In the genomic region with DNA sequence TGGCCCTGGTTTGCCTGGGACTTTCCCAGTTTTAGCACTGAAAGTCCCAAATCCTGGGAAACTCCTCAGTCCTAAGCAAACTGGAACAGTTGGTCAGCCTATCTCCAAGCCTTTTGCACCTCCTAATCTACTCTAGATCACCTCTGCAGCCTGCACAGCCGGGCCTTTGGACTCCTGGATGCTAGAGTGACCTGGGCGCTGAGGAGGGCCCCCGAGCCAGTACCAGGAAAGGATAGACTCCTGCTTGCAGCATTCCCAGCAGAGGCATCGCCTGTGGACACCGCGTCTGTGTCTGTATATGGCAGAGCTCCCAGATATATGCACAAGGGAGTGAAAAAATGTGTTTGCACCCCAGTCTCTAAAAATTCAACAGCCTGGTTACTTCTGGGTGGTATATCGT, we compare ENCODE assay signal across 10 cellular contexts. TPM values are rescaled to one million over a fixed set of nuclear protein-coding genes. Genes with fewer than 3 reads are reported as not detected.
DNase-seq lines count a peak whose midpoint lies in the region; ATAC-seq and TF ChIP-seq lines count a peak whose summit lies in the region.
"Had no signal": no experiment of that assay in that cellular context is flagged by ENCODE, and none has a peak within 500 bp of the region (broad histone marks: within the 10 kb centered on the region; RNA-seq: fewer than 3 reads in every experiment).

No MANE protein-coding gene starts in this region.

- peaks cover 80% of the 10 kb centered on the region for H3K36me3 Mint-ChIP-seq in CD4-positive, alpha-beta T cell (ENCODE audit: low read depth)
- H3K36me3 Mint-ChIP-seq in activated CD8-positive, alpha-beta T cell treated with anti-CD3 and anti-CD28 coated beads, Interleukin-2, amount 10 ng/mL, durations not matched to agents 7 days and 5 days (ENCODE audit: low read depth) = peaks cover 44% of the 10 kb centered on the region

- POLR2A ChIA-PET in CD4-positive, alpha-beta T cell (lab: Charles Lee) = interaction anchor here (1.1 to 25.5 kb wide), 9 partner anchors 12 to 76 kb away, joined by 3 to 1045 read pairs (median 188); partner anchors contain the start of gene IRF1
- POLR2A ChIA-PET in activated CD8-positive, alpha-beta T cell treated with anti-CD3 and anti-CD28 coated beads, Interleukin-2, amount 10 ng/mL, durations not matched to agents 7 days and 5 days (lab: Charles Lee) = interaction anchor here (0.7 to 22.6 kb wide), 7 partner anchors 6 to 67 kb away, joined by 3 to 720 read pairs (median 76); partner anchors contain the start of gene IRF1

- H3K4me1 Mint-ChIP-seq in CD4-positive, alpha-beta T cell (ENCODE audit: low read depth) = peaks cover 95% of the 10 kb centered on the region
- peaks cover 89% of the 10 kb centered on the region for H3K4me1 Mint-ChIP-seq in activated CD8-positive, alpha-beta T cell treated with anti-CD3 and anti-CD28 coated beads, Interleukin-2, amount 10 ng/mL, durations not matched to agents 7 days and 5 days (ENCODE audit: low read depth)

- no peak for TF ChIP-seq CTCF in CD4-positive, alpha-beta T cell (IDR thresholded peaks at IDR 0.05)
- TF ChIP-seq CTCF in left ventricle myocardium inferior (IDR thresholded peaks at IDR 0.05; ENCODE audit: borderline replicate concordance) (no peak), neutrophil (IDR thresholded peaks at IDR 0.05) (no peak)

- H3K9me3 ChIP-seq in CD4-positive, alpha-beta T cell (ENCODE audit: control insufficient read depth, low read length) = no peaks in the 10 kb centered on the region
- no peaks in the 10 kb centered on the region for H3K9me3 ChIP-seq in left ventricle myocardium inferior (replicated peaks)
- no peaks in the 10 kb centered on the region for H3K9me3 ChIP-seq in neutrophil

- no peak overlapping the region for H3K4me3 ChIP-seq in left ventricle myocardium inferior
- peak overlapping the region in 1 of 2 experiments; percentile 19 for H3K4me3 ChIP-seq in neutrophil (ENCODE audit: low read depth in 1 of 2, low read length in 1 of 2)

- peak in 1 of 10 experiments; percentile 31 for DNase-seq in CD4-positive, alpha-beta T cell
- DNase-seq in activated CD8-positive, alpha-beta T cell treated with anti-CD3 and anti-CD28 coated beads, Interleukin-2, amount 10 ng/mL, durations not matched to agents 7 days and 5 days = no peak
- DNase-seq in left ventricle myocardium inferior (no peak), NCI-H510A (lab: John Stamatoyannopoulos, UW) (no peak), NCI-H2081 treated with DMSO at 0.1 percent for 48 hours (lab: John Stamatoyannopoulos, UW) (no peak)
- DNase-seq: cortex of kidney, NCI-H2171 treated with DMSO at 0.1 percent for 48 hours had no signal

- H3K36me3 ChIP-seq in left ventricle myocardium inferior = no peaks in the 10 kb centered on the region
- peaks cover 62% of the 10 kb centered on the region for H3K36me3 ChIP-seq in neutrophil

- CTCF ChIA-PET in CD4-positive, alpha-beta T cell (lab: Charles Lee) = interaction anchor here (2.2 kb wide), 1 partner anchor 14 kb away, joined by 9 read pairs; the partner anchor contains the start of gene IRF1
- CTCF ChIA-PET in activated CD8-positive, alpha-beta T cell treated with anti-CD3 and anti-CD28 coated beads, Interleukin-2, amount 10 ng/mL, durations not matched to agents 7 days and 5 days (lab: Charles Lee) = interaction anchor here (0.8 to 2.4 kb wide), 5 partner anchors 9 to 64 kb away, joined by 3 to 10 read pairs (median 3); no protein-coding TSS in a partner anchor

- H3K27me3 ChIP-seq in CD4-positive, alpha-beta T cell (ENCODE audit: control insufficient read depth, insufficient read depth, low read length) = no peaks in the 10 kb centered on the region
- H3K27me3 ChIP-seq in left ventricle myocardium inferior (ENCODE audit: low read depth) = no peaks in the 10 kb centered on the region
- H3K27me3 ChIP-seq in neutrophil = no peaks in the 10 kb centered on the region

- no peak for ATAC-seq in CD4-positive, alpha-beta T cell (ENCODE audit: poor library complexity)
- no peak for ATAC-seq in activated CD8-positive, alpha-beta T cell treated with anti-CD3 and anti-CD28 coated beads, Interleukin-2, amount 10 ng/mL, durations not matched to agents 7 days and 5 days
- ATAC-seq in GM21381 (IDR thresholded peaks at IDR 0.05; ENCODE audit: unreplicated experiment) (no peak), GM18870 (IDR thresholded peaks at IDR 0.05; ENCODE audit: unreplicated experiment) (no peak)

- peaks cover 20% of the 10 kb centered on the region for H3K27me3 Mint-ChIP-seq in CD4-positive, alpha-beta T cell
- H3K27me3 Mint-ChIP-seq in activated CD8-positive, alpha-beta T cell treated with anti-CD3 and anti-CD28 coated beads, Interleukin-2, amount 10 ng/mL, durations not matched to agents 7 days and 5 days (ENCODE audit: low read depth) = no peaks in the 10 kb centered on the region

- H3K9me3 Mint-ChIP-seq in CD4-positive, alpha-beta T cell = no peaks in the 10 kb centered on the region
- H3K9me3 Mint-ChIP-seq in activated CD8-positive, alpha-beta T cell treated with anti-CD3 and anti-CD28 coated beads, Interleukin-2, amount 10 ng/mL, durations not matched to agents 7 days and 5 days (ENCODE audit: insufficient read depth) = no peaks in the 10 kb centered on the region

- H3K4me1 ChIP-seq in left ventricle myocardium inferior = peaks cover 91% of the 10 kb centered on the region
- H3K4me1 ChIP-seq in neutrophil (ENCODE audit: control insufficient read depth in 1 of 2, insufficient read depth in 1 of 2, low read depth in 1 of 2, low read length in 1 of 2) = peaks cover 28 to 74% of the 10 kb centered on the region in 2 experiments

- intact Hi-C loops in CD4-positive, alpha-beta T cell (cut with DNase I, micrococcal nuclease) = no loop called here
- intact Hi-C loops in left ventricle myocardium inferior (cut with micrococcal nuclease) = no loop called here

- H3K4me3 Mint-ChIP-seq in CD4-positive, alpha-beta T cell = peak overlapping the region; percentile 52
- H3K4me3 Mint-ChIP-seq in activated CD8-positive, alpha-beta T cell treated with anti-CD3 and anti-CD28 coated beads, Interleukin-2, amount 10 ng/mL, durations not matched to agents 7 days and 5 days = no peak overlapping the region

- H3K27ac Mint-ChIP-seq in CD4-positive, alpha-beta T cell = peak overlapping the region; percentile 97
- peak overlapping the region; percentile 94 for H3K27ac Mint-ChIP-seq in activated CD8-positive, alpha-beta T cell treated with anti-CD3 and anti-CD28 coated beads, Interleukin-2, amount 10 ng/mL, durations not matched to agents 7 days and 5 days

- H3K27ac ChIP-seq in CD4-positive, alpha-beta T cell (ENCODE audit: low read depth, low read length) = peak overlapping the region; percentile 48
- H3K27ac ChIP-seq in left ventricle myocardium inferior (replicated peaks) (peak overlapping the region; percentile 89), neutrophil (peak overlapping the region; percentile 61)

RNA-seq across cellular contexts. Expression of gene IRF1, which starts 15.0 kb away (rescaled TPM):
- 1,000 to 10,000 TPM; 1,212 to 1,234 TPM for total RNA-seq in CD4-positive, alpha-beta T cell
- 100 to 1,000 TPM; 221 to 228 TPM for total RNA-seq in activated CD8-positive, alpha-beta T cell treated with anti-CD3 and anti-CD28 coated beads, Interleukin-2, amount 10 ng/mL, durations not matched to agents 7 days and 5 days
- total RNA-seq in left ventricle myocardium inferior = 10.9 TPM

Comparison
In these comparisons a context has a peak if more than half of its experiments do, and no peak if none do; other contexts are left out.
1. RNA of gene IRF1, which starts 15.0 kb away (total RNA-seq): 1,212 to 1,234 TPM in CD4-positive, alpha-beta T cell and 221 to 228 TPM in activated CD8-positive, alpha-beta T cell treated with anti-CD3 and anti-CD28 coated beads, Interleukin-2, amount 10 ng/mL, durations not matched to agents 7 days and 5 days; 10.9 TPM in left ventricle myocardium inferior (single experiment); every median in the first group is over 10 times any median in the second.
2. Peak in every context shown above with its lines, with median percentiles within 50 percentile points of each other: H3K27ac ChIP-seq.